ENCODE assay signal across 8 cellular contexts in genomic region chrX:73562986-73563739, GRCh38. TPM values are rescaled to one million over a fixed set of nuclear protein-coding genes. Genes with fewer than 3 reads are reported as not detected.
A peak's percentile ranks its signal among the peaks of the same experiment; 100 is the strongest.
DNase-seq lines count a peak whose midpoint lies in the region; ATAC-seq, FAIRE-seq and TF ChIP-seq lines count a peak whose summit lies in the region.

Gene CHIC1, plus strand, starts transcription at chrX:73563197. Its CDS starts 88 bp downstream, at chrX:73563285.

- H3K14ac ChIP-seq in IMR-90 (replicated peaks; ENCODE audit: low read depth, low read length) = peak within 1 kb of the TSS; percentile 94

- no peaks in the 10 kb centered on the region for H3K36me3 ChIP-seq in IMR-90 (ENCODE audit: control insufficient read depth, insufficient read depth, low read length)
- no peaks in the 10 kb centered on the region for H3K36me3 ChIP-seq in RWPE2 (ENCODE audit: low read depth)
- H3K36me3 ChIP-seq in subcutaneous abdominal adipose tissue (ENCODE audit: control insufficient read depth in 5 of 5, insufficient read depth in 5 of 5, low read length in 5 of 5) = no peaks in the 10 kb centered on the region

- peak within 1 kb of the TSS; percentile 84 for H3K4me2 ChIP-seq in IMR-90 (ENCODE audit: low read depth, low read length)

- peak within 1 kb of the TSS; percentile 92 for H4K5ac ChIP-seq in IMR-90 (ENCODE audit: low read depth, low read length)

- WGBS in IMR-90 (ENCODE audit: extremely low coverage in 2 of 2, insufficient read length in 1 of 2), 2 experiments = 23% methylated on average over 24 of the region's 51 CpGs; no CpG with 5 or more reads in 1 of the 2 experiments

- H2BK5ac ChIP-seq in IMR-90 (ENCODE audit: low read depth, low read length, poor library complexity, severe bottlenecking) = peak within 1 kb of the TSS; percentile 81

- H3K4me3 ChIP-seq in IMR-90 (ENCODE audit: insufficient read depth, low read depth, low read length) (peak within 1 kb of the TSS; percentile 95), RWPE2 (ENCODE audit: severe bottlenecking) (peak within 1 kb of the TSS; percentile 52), subcutaneous abdominal adipose tissue (ENCODE audit: low read depth in 1 of 5, low read length in 5 of 5) (peak within 1 kb of the TSS; percentile 63 to 80 (median 73))

- peak within 1 kb of the TSS; percentile 86 for H3K18ac ChIP-seq in IMR-90 (ENCODE audit: low read depth, low read length)

- H3K9ac ChIP-seq in IMR-90 (ENCODE audit: low read depth, low read length) = peak within 1 kb of the TSS; percentile 85
- peak within 1 kb of the TSS in 4 of 5 donors; percentile 46 to 67 (median 58) for H3K9ac ChIP-seq in subcutaneous abdominal adipose tissue (ENCODE audit: low read length in 5 of 5)

- POLR2A ChIA-PET in IMR-90 (lab: Charles Lee; ENCODE audit: unreplicated experiment) = no interaction called here

- CTCF ChIA-PET in IMR-90 (lab: Yijun Ruan, JAX) = no interaction called here

- peak within 1 kb of the TSS; percentile 75; the same call in 1 of the 2 replicates for H2AK5ac ChIP-seq in IMR-90 (ENCODE audit: low read depth, low read length)

- TF ChIP-seq RAD21 in IMR-90 (IDR thresholded peaks at IDR 0.05; ENCODE audit: low read length) = no peak

- peak within 1 kb of the TSS; percentile 95 to 96 for H4K8ac ChIP-seq in IMR-90 (ENCODE audit: low read depth in 2 of 2, low read length in 2 of 2)

- ATAC-seq in GM21423 (IDR thresholded peaks at IDR 0.05; ENCODE audit: unreplicated experiment) = peak; percentile 70
- peak; percentile 73 for ATAC-seq in IMR-90 (ENCODE audit: low read depth)
- peak; percentile 86 for ATAC-seq in RWPE2 (ENCODE audit: low read depth)

- no peaks in the 10 kb centered on the region for H4K20me1 ChIP-seq in IMR-90 (ENCODE audit: insufficient read depth, low read length)

- no TSS peak for BruUV-seq in IMR-90 (replicated peaks; lab: Mats Ljungman, UMichigan)

- H2BK20ac ChIP-seq in IMR-90 (ENCODE audit: low read depth, low read length) = peak within 1 kb of the TSS; percentile 64; the same call in 1 of the 2 replicates

- peak within 1 kb of the TSS; percentile 96 for H4K91ac ChIP-seq in IMR-90 (ENCODE audit: insufficient read depth, low read depth, low read length)

- in situ Hi-C loops in Caki2 (cut with HindIII; ENCODE audit: low pct_unique_long_range_greater_than_20kb, low sequenced_read_pairs) (no loop called here), IMR-90 (cut with MboI; ENCODE audit: low sequenced_read_pairs) (no loop called here)

- H3K27me3 ChIP-seq in IMR-90 (ENCODE audit: control insufficient read depth, insufficient read depth, low read length) (no peaks in the 10 kb centered on the region), RWPE2 (ENCODE audit: insufficient read depth, poor library complexity, severe bottlenecking) (no peaks in the 10 kb centered on the region), subcutaneous abdominal adipose tissue (ENCODE audit: control insufficient read depth in 5 of 5, insufficient read depth in 4 of 5, low read length in 5 of 5) (peaks cover 0 to 2% (median 0%) of the 10 kb centered on the region in 5 donors)

- intact Hi-C loops in IMR-90 (cut with micrococcal nuclease) = no loop called here

- peak within 1 kb of the TSS; percentile 91 for H2BK120ac ChIP-seq in IMR-90 (ENCODE audit: low read depth, low read length)

- H3K4me1 ChIP-seq in IMR-90 (ENCODE audit: control insufficient read depth, insufficient read depth, low read length) (no peaks in the 10 kb centered on the region), RWPE2 (ENCODE audit: insufficient read depth, poor library complexity, severe bottlenecking) (peaks cover 5% of the 10 kb centered on the region), subcutaneous abdominal adipose tissue (ENCODE audit: control insufficient read depth in 5 of 5, insufficient read depth in 5 of 5, low read length in 5 of 5) (peaks cover 0 to 6% (median 6%) of the 10 kb centered on the region in 5 donors)

- no peak within 1 kb of the TSS for H2AK9ac ChIP-seq in IMR-90 (replicated peaks; ENCODE audit: low read depth, low read length, poor library complexity)

- H3K27ac ChIP-seq in IMR-90 (ENCODE audit: insufficient read depth, low read length) (peak within 1 kb of the TSS; percentile 96), RWPE2 (ENCODE audit: poor library complexity, severe bottlenecking) (peak within 1 kb of the TSS; percentile 57), subcutaneous abdominal adipose tissue (ENCODE audit: low read depth, low read length) (peak within 1 kb of the TSS; percentile 60)

- FAIRE-seq in frontal cortex (lab: Jason Lieb, UNC) = no peak

- peak within 1 kb of the TSS; percentile 28; the same call in 1 of the 2 replicates for H3K56ac ChIP-seq in IMR-90 (ENCODE audit: extremely low read depth, insufficient read depth, low read length)

- dilution Hi-C loops in IMR-90 (cut with HindIII; ENCODE audit: low sequenced_read_pairs, unreplicated experiment) = no loop called here

- DNase-seq in Caki2 (ENCODE audit: low read depth) (peak; percentile 70), IMR-90 (peak; percentile 66), RWPE2 (ENCODE audit: low spot score) (peak; percentile 60), frontal cortex (ENCODE audit: low spot score in 2 of 2) (peak; percentile 24 to 39), non-pigmented ciliary epithelial cell (ENCODE audit: low read depth) (peak; percentile 19)
- DNase-seq in activated naive CD4-positive, alpha-beta T cell (lab: John Stamatoyannopoulos, UW) = peak; percentile 18 to 59 (median 39)

- TF ChIP-seq POLR2A in IMR-90 (IDR thresholded peaks at IDR 0.05; ENCODE audit: low read depth, low read length) = peak; percentile 33; the same call in 1 of the 2 replicates

- H2AFZ ChIP-seq in IMR-90 (replicated peaks; ENCODE audit: low read length, poor library complexity) = peak within 1 kb of the TSS; percentile 96

- H3K4ac ChIP-seq in IMR-90 (ENCODE audit: low read depth, low read length) = peak within 1 kb of the TSS; percentile 97

- no peaks in the 10 kb centered on the region; the same call in 1 of the 2 replicates for H3K9me1 ChIP-seq in IMR-90 (ENCODE audit: insufficient read depth, low read length)

- peak within 1 kb of the TSS; percentile 13; the same call in 1 of the 2 replicates for H3K23ac ChIP-seq in IMR-90 (ENCODE audit: low read depth, low read length)

- H3K9me3 ChIP-seq in IMR-90 (ENCODE audit: control insufficient read depth, insufficient read depth, low read length) (no peaks in the 10 kb centered on the region), RWPE2 (ENCODE audit: severe bottlenecking) (no peaks in the 10 kb centered on the region), subcutaneous abdominal adipose tissue (ENCODE audit: control insufficient read depth in 5 of 5, low read length in 5 of 5) (peaks cover 0 to 2% (median 0%) of the 10 kb centered on the region in 5 donors)

- H2BK15ac ChIP-seq in IMR-90 (ENCODE audit: low read depth, low read length) = peak within 1 kb of the TSS; percentile 60; the same call in 1 of the 3 replicates

- TF ChIP-seq CTCF in IMR-90 (conservative IDR thresholded peaks at IDR 0.05; ENCODE audit: low read depth, low read length) = no peak
- no peak for TF ChIP-seq CTCF in RWPE2 (IDR thresholded peaks at IDR 0.05; ENCODE audit: poor library complexity, severe bottlenecking)

- peaks cover 0 to 7% of the 10 kb centered on the region in 2 experiments; a peak in 2 of 4 replicates for H3K79me1 ChIP-seq in IMR-90 (ENCODE audit: low read depth in 1 of 2, low read length in 2 of 2)

TF ChIP-seq in IMR-90, 13 proteins besides CTCF, POLR2A, EP300 and RAD21:
- TF ChIP-seq SMC3 (IDR thresholded peaks at IDR 0.05; ENCODE audit: low read depth, low read length) = no peak
- peak; percentile 71; the same call in 1 of the 2 replicates for TF ChIP-seq MAZ (IDR thresholded peaks at IDR 0.05; ENCODE audit: borderline replicate concordance, low read depth, low read length)
- peak; percentile 88 for TF ChIP-seq USF2 (IDR thresholded peaks at IDR 0.05; ENCODE audit: low read depth, low read length)
- TF ChIP-seq BHLHE40 (IDR thresholded peaks at IDR 0.05; ENCODE audit: low read depth, low read length) = peak; percentile 59; the same call in 1 of the 2 replicates

RNA-seq across cellular contexts. Expression of gene CHIC1, which starts in this region (rescaled TPM):
- total RNA-seq in Caki2 (2014; rRNA removed; shearing (Covaris generic); ENCODE audit: low replicate concordance) = 2.7 and 3.2 TPM in 2 replicates
- total RNA-seq in IMR-90 (2012; rRNA removed) (7.3 and 13.1 TPM in 2 replicates), frontal cortex (17.5 TPM)
- 3.0 and 4.0 TPM in 2 replicates for polyA plus RNA-seq in IMR-90 (2012; rRNA removed)
- 0.90 and 0.97 TPM in 2 replicates for polyA plus RNA-seq in IMR-90 (2012; cell fraction: cytosol; rRNA removed)
- polyA plus RNA-seq in IMR-90 (2012; cell fraction: nucleus; rRNA removed; ENCODE audit: low replicate concordance) = 1.7 and 6.0 TPM in 2 replicates

Comparison
In these comparisons a context has a peak if more than half of its experiments do, and no peak if none do; other contexts are left out.
1. Peak in every context shown above with its lines: DNase-seq, ATAC-seq, H3K4me3 ChIP-seq and H3K27ac ChIP-seq.
2. DNase-seq: peak in every context shown above with its lines; median percentile 70 in Caki2; 66 in IMR-90; 60 in RWPE2; 39 in activated naive CD4-positive, alpha-beta T cell; 32 in frontal cortex; 19 in non-pigmented ciliary epithelial cell.